ENCODE assay signal across 24 cellular contexts in genomic region chr1:175207971-175208370, GRCh38. TPM values are rescaled to one million over a fixed set of nuclear protein-coding genes. Genes with fewer than 3 reads are reported as not detected.
DNase-seq lines count a peak whose midpoint lies in the region; ATAC-seq and TF ChIP-seq lines count a peak whose summit lies in the region.
"Had no signal": no experiment of that assay in that cellular context is flagged by ENCODE, and none has a peak within 500 bp of the region (broad histone marks: within the 10 kb centered on the region; RNA-seq: fewer than 3 reads in every experiment).

No MANE protein-coding gene starts in this region.

- H3K27ac ChIP-seq in spleen: peak overlapping the region in 5 of 8 donors; percentile 75 to 89 (median 84)
- no peak overlapping the region for H3K27ac ChIP-seq in CD4-positive, alpha-beta memory T cell (ENCODE audit: low read depth, low read length)
- H3K27ac ChIP-seq: 22Rv1, C4-2B had no signal

- H3K9me3 Mint-ChIP-seq in CD4-positive, alpha-beta memory T cell: no peaks in the 10 kb centered on the region
- H3K9me3 Mint-ChIP-seq: GM23338; naive thymus-derived CD4-positive, alpha-beta T cell; stimulated activated effector memory CD8-positive, alpha-beta T cell treated with anti-CD3 and anti-CD28 coated beads, Interleukin-12 subunit alpha, Interleukin-12 subunit beta, amount 100 ng/mL, for 72 hours; type B pancreatic cell had no signal

- H3K9me3 ChIP-seq in spleen: no peaks in the 10 kb centered on the region
- H3K9me3 ChIP-seq in CD4-positive, alpha-beta memory T cell (ENCODE audit: control insufficient read depth in 1 of 2, low read length in 2 of 2): no peaks in the 10 kb centered on the region

- POLR2A ChIA-PET in CD4-positive, alpha-beta memory T cell (lab: Charles Lee; ENCODE audit: partially characterized antibody): interaction anchor here (1.0 to 7.2 kb wide), 4 partner anchors 12 to 185 kb away, joined by 3 to 112 read pairs (median 12); partner anchors contain the start of gene MRPS14

- TF ChIP-seq POLR2A in spleen (IDR thresholded peaks at IDR 0.05): no peak

- no peak for TF ChIP-seq CTCF in spleen (IDR thresholded peaks at IDR 0.05 in 8 of 11, conservative IDR thresholded peaks at IDR 0.05 in 3 of 11)

- H3K4me1 Mint-ChIP-seq in CD4-positive, alpha-beta memory T cell: peaks cover 53 to 79% (median 63%) of the 10 kb centered on the region in 4 donors
- H3K4me1 Mint-ChIP-seq: GM23338 had no signal

- CTCF ChIA-PET in CD4-positive, alpha-beta memory T cell (lab: Charles Lee; ENCODE audit: partially characterized antibody): interaction anchor here (1.4 to 7.0 kb wide), 8 partner anchors 8 to 110 kb away, joined by 3 to 58 read pairs (median 24); no protein-coding TSS in a partner anchor

- peak overlapping the region in 3 of 7 donors; percentile 46 to 77 (median 56) for H3K27ac Mint-ChIP-seq in CD4-positive, alpha-beta memory T cell
- H3K27ac Mint-ChIP-seq: brain, GM23338, progenitor cell of endocrine pancreas, type B pancreatic cell had no signal

- H3K36me3 ChIP-seq in spleen: no peaks in the 10 kb centered on the region
- no peaks in the 10 kb centered on the region for H3K36me3 ChIP-seq in CD4-positive, alpha-beta memory T cell (ENCODE audit: insufficient read depth, low read length)

- H3K27me3 Mint-ChIP-seq in CD4-positive, alpha-beta memory T cell: no peaks in the 10 kb centered on the region
- H3K27me3 Mint-ChIP-seq: activated CD4-positive, alpha-beta T cell treated with anti-CD3 and anti-CD28 coated beads, Interleukin-2, amount 10 ng/mL, durations not matched to agents 24 days and 14 days; activated naive CD8-positive, alpha-beta T cell; brain; naive thymus-derived CD4-positive, alpha-beta T cell; progenitor cell of endocrine pancreas had no signal

- H3K4me3 ChIP-seq in spleen: no peak overlapping the region
- H3K4me3 ChIP-seq in CD4-positive, alpha-beta memory T cell (ENCODE audit: low read length in 2 of 2): no peak overlapping the region
- H3K4me3 ChIP-seq: GM23338, lung, skin epidermis had no signal

- no peak for ATAC-seq in GM19035 (IDR thresholded peaks at IDR 0.05; ENCODE audit: unreplicated experiment)
- ATAC-seq: esophagus mucosa; GM23338; naive thymus-derived CD4-positive, alpha-beta T cell; stimulated activated effector memory CD8-positive, alpha-beta T cell treated with anti-CD3 and anti-CD28 coated beads, Interleukin-12 subunit alpha, Interleukin-12 subunit beta, amount 100 ng/mL, for 72 hours had no signal

- H3K27me3 ChIP-seq in spleen (replicated peaks in 1 of 7): no peaks in the 10 kb centered on the region
- H3K27me3 ChIP-seq in CD4-positive, alpha-beta memory T cell (ENCODE audit: insufficient read depth, low read length): no peaks in the 10 kb centered on the region

- H3K4me1 ChIP-seq in spleen: peaks cover 11 to 79% (median 45%) of the 10 kb centered on the region in 6 donors
- H3K4me1 ChIP-seq in CD4-positive, alpha-beta memory T cell (ENCODE audit: insufficient read depth, low read length): peaks cover 67% of the 10 kb centered on the region

- no peaks in the 10 kb centered on the region for H3K36me3 Mint-ChIP-seq in CD4-positive, alpha-beta memory T cell
- H3K36me3 Mint-ChIP-seq: activated naive CD8-positive, alpha-beta T cell; brain; type B pancreatic cell had no signal

- peak; percentile 36 for DNase-seq in NCI-H2171 treated with DMSO at 0.1 percent for 48 hours (lab: John Stamatoyannopoulos, UW)
- no peak for DNase-seq in NCI-H2171 (lab: John Stamatoyannopoulos, UW)
- DNase-seq in NCI-H187 treated with DMSO at 0.1 percent for 48 hours (lab: John Stamatoyannopoulos, UW): peak; percentile 69
- DNase-seq in NCI-H774 (lab: John Stamatoyannopoulos, UW): peak; percentile 86
- no peak for DNase-seq in spleen
- no peak for DNase-seq in stimulated activated CD4-positive, alpha-beta T cell treated with anti-CD3 and anti-CD28 coated beads, Interleukin-2, amount 100 ng/mL, for 48 hours
- DNase-seq in CD4-positive, alpha-beta memory T cell: no peak
- DNase-seq: activated CD4-positive, alpha-beta T cell treated with anti-CD3 and anti-CD28 coated beads, Interleukin-2, amount 10 ng/mL, durations not matched to agents 24 days and 14 days; activated T-cell treated with anti-CD3 and anti-CD28 coated beads for 4 hours; naive thymus-derived CD4-positive, alpha-beta T cell; NCI-H146; OCI-M1 had no signal

- 96 to 98% (median 96%) methylated on average over 2 of the region's 2 CpGs for WGBS in spleen, 5 donors

- intact Hi-C loops in spleen (cut with DNase I; ENCODE audit: low total_unique reads): no loop called here
- intact Hi-C loops in CD4-positive, alpha-beta memory T cell (cut with micrococcal nuclease): loop anchor here (5.0 to 10.0 kb wide), 2 partner anchors 36 to 997 kb away; partner anchors contain the start of gene COP1

- peak overlapping the region in 1 of 8 donors; percentile 41 for H3K4me3 Mint-ChIP-seq in CD4-positive, alpha-beta memory T cell
- H3K4me3 Mint-ChIP-seq: brain, GM23338, type B pancreatic cell had no signal

RNA-seq across cellular contexts. Expression of gene KIAA0040, which starts 15.4 kb away (rescaled TPM):
- 100 to 1,000 TPM in 1 of 7 donors, 10 to 100 TPM in 6; 45.9 to 111 (median 52.0) TPM for total RNA-seq in spleen
- 10 to 100 TPM; 13.7 to 19.1 (median 18.7) TPM for polyA plus RNA-seq in spleen
- 10 to 100 TPM; 28.7 to 33.6 TPM for total RNA-seq in CD4-positive, alpha-beta memory T cell
- polyA plus RNA-seq in CD4-positive, alpha-beta memory T cell: 10 to 100 TPM; 36.2 to 53.8 TPM

Comparison
In these comparisons a context has a peak if more than half of its experiments do, and no peak if none do; other contexts are left out.
1. DNase-seq: peak in NCI-H2171 treated with DMSO at 0.1 percent for 48 hours (single experiment), NCI-H187 treated with DMSO at 0.1 percent for 48 hours (single experiment) and NCI-H774 (single experiment); none in NCI-H2171 (single experiment), spleen (single experiment), stimulated activated CD4-positive, alpha-beta T cell treated with anti-CD3 and anti-CD28 coated beads, Interleukin-2, amount 100 ng/mL, for 48 hours (0 of 2) and CD4-positive, alpha-beta memory T cell (0 of 5).